1 cellular context compared by ENCODE assay signal in the genomic region with DNA sequence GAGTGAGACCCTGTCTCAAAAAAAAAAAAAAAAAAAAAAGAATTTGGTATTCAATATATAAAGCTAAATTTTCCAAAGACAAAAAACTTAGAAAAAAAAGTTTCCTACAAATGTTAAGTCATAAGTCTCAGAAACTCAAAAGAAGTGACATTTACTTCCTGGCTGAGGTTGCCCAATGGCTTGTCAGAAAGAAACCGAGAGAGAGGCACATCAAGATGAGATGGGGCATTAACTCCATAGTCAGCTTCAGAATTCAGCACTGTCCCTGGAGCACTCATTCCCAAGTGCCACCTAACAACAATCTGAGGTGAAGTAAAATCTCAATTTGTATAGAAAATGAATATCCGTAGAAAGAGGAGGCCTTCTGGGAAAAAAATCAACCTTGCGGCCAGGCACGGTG.
TF ChIP-seq lines count a peak whose summit lies in the region.

No MANE protein-coding gene starts in this region.

TF ChIP-seq in IMR-90, 13 proteins besides CTCF, POLR2A, EP300 and RAD21:
- no peak for TF ChIP-seq BHLHE40 (IDR thresholded peaks at IDR 0.05; ENCODE audit: low read depth, low read length)
- no peak for TF ChIP-seq RCOR1 (IDR thresholded peaks at IDR 0.05; ENCODE audit: insufficient replicate concordance, low read length)
TF ChIP-seq in IMR-90: peak in this region for 0.
